9 cellular contexts compared by ENCODE assay signal in genomic region chr12:13205809-13206559, GRCh38. TPM values are rescaled to one million over a fixed set of nuclear protein-coding genes. Genes with fewer than 3 reads are reported as not detected.
DNase-seq lines count a peak whose midpoint lies in the region; ATAC-seq and TF ChIP-seq lines count a peak whose summit lies in the region.
"Had no signal": no experiment of that assay in that cellular context is flagged by ENCODE, and none has a peak within 500 bp of the region (broad histone marks: within the 10 kb centered on the region; RNA-seq: fewer than 3 reads in every experiment).

No MANE protein-coding gene starts in this region.

- no peaks in the 10 kb centered on the region for H3K36me3 Mint-ChIP-seq in activated T-cell treated with anti-CD3 and anti-CD28 coated beads, Interleukin-2, amount 50 U/mL, for 4 hours (ENCODE audit: insufficient read depth)

- peak; percentile 42 to 58 for ATAC-seq in activated T-cell treated with anti-CD3 and anti-CD28 coated beads, Interleukin-2, amount 50 U/mL, for 4 hours
- no peak for ATAC-seq in aorta (ENCODE audit: low FRiP score)
- ATAC-seq: HepG2 had no signal

- no peak for TF ChIP-seq CTCF in suprapubic skin (IDR thresholded peaks at IDR 0.05)

- peaks cover 8% of the 10 kb centered on the region for H3K36me3 ChIP-seq in suprapubic skin
- no peaks in the 10 kb centered on the region for H3K36me3 ChIP-seq in aorta (ENCODE audit: control insufficient read depth in 1 of 2, insufficient read depth in 2 of 2, low read length in 1 of 2)

- H3K9me3 ChIP-seq in suprapubic skin (no peaks in the 10 kb centered on the region), aorta (ENCODE audit: control insufficient read depth, low read length) (no peaks in the 10 kb centered on the region)

- WGBS in suprapubic skin: 35% methylated on average over 3 of the region's 3 CpGs
- WGBS in aorta, 2 donors: 60 to 67% methylated on average over 3 of the region's 3 CpGs

- H3K4me3 Mint-ChIP-seq in activated T-cell treated with anti-CD3 and anti-CD28 coated beads, Interleukin-2, amount 50 U/mL, for 4 hours: no peak overlapping the region

- no peak for TF ChIP-seq POLR2A in suprapubic skin (IDR thresholded peaks at IDR 0.05)

- H3K27ac ChIP-seq in suprapubic skin: peak overlapping the region; percentile 63
- no peak overlapping the region for H3K27ac ChIP-seq in aorta (ENCODE audit: low read depth in 1 of 2, low read length in 2 of 2)

- peak overlapping the region; percentile 4 for H3K4me3 ChIP-seq in suprapubic skin
- H3K4me3 ChIP-seq in aorta (ENCODE audit: low read length in 2 of 2): no peak overlapping the region

- no peaks in the 10 kb centered on the region for H3K27me3 ChIP-seq in suprapubic skin
- no peaks in the 10 kb centered on the region for H3K27me3 ChIP-seq in aorta (ENCODE audit: control insufficient read depth in 1 of 2, insufficient read depth in 2 of 2, low read length in 1 of 2)

- intact Hi-C loops in aorta (cut with DNase I): loop anchor here in 1 of 2 donors (5.0 kb wide), 1 partner anchor 204 kb away; the partner anchor contains the start of gene HEBP1

- TF ChIP-seq EP300 in suprapubic skin (IDR thresholded peaks at IDR 0.05): no peak

- peaks cover 2% of the 10 kb centered on the region for H3K27me3 Mint-ChIP-seq in activated T-cell treated with anti-CD3 and anti-CD28 coated beads, Interleukin-2, amount 50 U/mL, for 4 hours (ENCODE audit: low read depth)

- peak; percentile 37 for DNase-seq in activated naive CD4-positive, alpha-beta T cell treated with Interleukin-2 at 50 U/mL for 16 hours
- no peak for DNase-seq in activated naive CD4-positive, alpha-beta T cell treated with anti-CD3 and anti-CD28 coated beads, Interleukin-2, amount 50 U/mL, for 16 hours
- no peak for DNase-seq in activated T-cell treated with anti-CD3 and anti-CD28 coated beads, Interleukin-2, amount 50 U/mL, for 4 hours
- DNase-seq in hepatic stellate cell (ENCODE audit: low spot score): peak; percentile 85
- DNase-seq in suprapubic skin (ENCODE audit: low spot score in 2 of 2): no peak
- DNase-seq in DMS114 treated with DMSO at 0.1 percent for 48 hours (lab: John Stamatoyannopoulos, UW; ENCODE audit: unreplicated experiment): no peak
- no peak for DNase-seq in GM19240 (ENCODE audit: insufficient read length, low spot score)
- no peak for DNase-seq in aorta

- H3K4me1 Mint-ChIP-seq in activated T-cell treated with anti-CD3 and anti-CD28 coated beads, Interleukin-2, amount 50 U/mL, for 4 hours (ENCODE audit: low read depth): peaks cover 25% of the 10 kb centered on the region

- no peaks in the 10 kb centered on the region for H3K9me3 Mint-ChIP-seq in activated T-cell treated with anti-CD3 and anti-CD28 coated beads, Interleukin-2, amount 50 U/mL, for 4 hours

- H3K4me1 ChIP-seq in suprapubic skin (peaks cover 100% of the 10 kb centered on the region), aorta (ENCODE audit: control insufficient read depth in 1 of 2, insufficient read depth in 2 of 2, low read length in 2 of 2) (no peaks in the 10 kb centered on the region)

RNA-seq across cellular contexts. Expression of gene EMP1, which starts 9.5 kb away (rescaled TPM):
- 10 to 100 TPM in 2 of 3 donors, 1 to 10 TPM in 1; 8.9 to 22.5 (median 17.2) TPM for total RNA-seq in activated T-cell treated with anti-CD3 and anti-CD28 coated beads, Interleukin-2, amount 50 U/mL, for 4 hours
- total RNA-seq in suprapubic skin (1,000 to 10,000 TPM in 2 of 4 donors, 100 to 1,000 TPM in 2; 569 to 2,226 (median 1,259) TPM), aorta (100 to 1,000 TPM; 593 to 594 TPM)
- 10 to 100 TPM; 32.6 to 39.4 TPM for polyA plus RNA-seq in aorta

Comparison
In these comparisons a context has a peak if more than half of its experiments do, and no peak if none do; other contexts are left out.
1. DNase-seq: peak in activated naive CD4-positive, alpha-beta T cell treated with Interleukin-2 at 50 U/mL for 16 hours (single experiment) and hepatic stellate cell (single experiment); none in activated naive CD4-positive, alpha-beta T cell treated with anti-CD3 and anti-CD28 coated beads, Interleukin-2, amount 50 U/mL, for 16 hours (single experiment), activated T-cell treated with anti-CD3 and anti-CD28 coated beads, Interleukin-2, amount 50 U/mL, for 4 hours (single experiment), suprapubic skin (0 of 2), DMS114 treated with DMSO at 0.1 percent for 48 hours (single experiment), GM19240 (single experiment) and aorta (0 of 2).
2. RNA of gene EMP1, which starts 9.5 kb away (total RNA-seq): 569 to 2,226 TPM in suprapubic skin and 593 to 594 TPM in aorta; 8.9 to 22.5 TPM in activated T-cell treated with anti-CD3 and anti-CD28 coated beads, Interleukin-2, amount 50 U/mL, for 4 hours; every median in the first group is over 10 times any median in the second.